ENCODE assay signal across 10 cellular contexts in the genomic region with DNA sequence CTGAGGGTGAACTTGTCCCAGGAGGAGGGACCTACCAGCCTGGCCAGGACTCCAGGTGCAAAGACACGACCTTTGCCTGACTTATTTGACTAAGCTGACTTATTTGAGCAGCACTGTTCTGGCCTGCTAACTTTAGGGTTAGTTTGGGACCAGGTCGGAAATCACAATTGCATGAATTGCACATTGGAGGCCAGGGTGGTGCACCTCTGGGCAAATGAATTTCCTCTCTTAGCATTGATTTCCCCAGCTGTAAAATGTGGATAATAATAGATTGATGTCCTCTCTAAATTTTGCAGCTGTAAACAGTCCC. TPM values are rescaled to one million over a fixed set of nuclear protein-coding genes. Genes with fewer than 3 reads are reported as not detected.
DNase-seq lines count a peak whose midpoint lies in the region; ATAC-seq and TF ChIP-seq lines count a peak whose summit lies in the region.
"Had no signal": no experiment of that assay in that cellular context is flagged by ENCODE, and none has a peak within 500 bp of the region (broad histone marks: within the 10 kb centered on the region; RNA-seq: fewer than 3 reads in every experiment).

No MANE protein-coding gene starts in this region.

- H3K27me3 ChIP-seq in lung (ENCODE audit: control insufficient read depth, insufficient read depth) (no peaks in the 10 kb centered on the region), thyroid gland (no peaks in the 10 kb centered on the region)

- no peaks in the 10 kb centered on the region for H3K9me3 Mint-ChIP-seq in activated T-cell treated with anti-CD3 and anti-CD28 coated beads, Interleukin-2, amount 50 U/mL, for 72 hours
- no peaks in the 10 kb centered on the region for H3K9me3 Mint-ChIP-seq in activated T-helper 17 cell treated with anti-CD3 and anti-CD28 coated beads, Interleukin-2, amount 50 U/mL, for 72 hours

- H3K36me3 Mint-ChIP-seq in activated T-cell treated with anti-CD3 and anti-CD28 coated beads, Interleukin-2, amount 50 U/mL, for 72 hours (ENCODE audit: insufficient read depth in 2 of 2), result no peaks in the 10 kb centered on the region
- H3K36me3 Mint-ChIP-seq in activated T-helper 17 cell treated with anti-CD3 and anti-CD28 coated beads, Interleukin-2, amount 50 U/mL, for 72 hours (ENCODE audit: low read depth), result peaks cover 56% of the 10 kb centered on the region

- 17 to 35% methylated on average over 2 of the region's 2 CpGs for WGBS in lung, 2 donors
- WGBS in thyroid gland, 2 donors, result 63 to 75% methylated on average over 2 of the region's 2 CpGs

- H3K9me3 ChIP-seq in lung (ENCODE audit: control insufficient read depth in 2 of 2, insufficient read depth in 1 of 2, low read length in 1 of 2) (no peaks in the 10 kb centered on the region), thyroid gland (no peaks in the 10 kb centered on the region)

- H3K4me1 ChIP-seq in lung (ENCODE audit: control insufficient read depth in 2 of 2, insufficient read depth in 2 of 2, low read length in 2 of 2) (peaks cover 0 to 7% of the 10 kb centered on the region in 2 donors), thyroid gland (peaks cover 0 to 13% of the 10 kb centered on the region in 2 donors)

- no peaks in the 10 kb centered on the region for H3K27me3 Mint-ChIP-seq in activated T-cell treated with anti-CD3 and anti-CD28 coated beads, Interleukin-2, amount 50 U/mL, for 72 hours (ENCODE audit: low read depth)
- H3K27me3 Mint-ChIP-seq in activated T-helper 17 cell treated with anti-CD3 and anti-CD28 coated beads, Interleukin-2, amount 50 U/mL, for 72 hours, result no peaks in the 10 kb centered on the region

- peak overlapping the region; percentile 87 to 97 for H3K4me3 Mint-ChIP-seq in activated T-cell treated with anti-CD3 and anti-CD28 coated beads, Interleukin-2, amount 50 U/mL, for 72 hours
- H3K4me3 Mint-ChIP-seq in activated T-helper 17 cell treated with anti-CD3 and anti-CD28 coated beads, Interleukin-2, amount 50 U/mL, for 72 hours, result peak overlapping the region; percentile 89

- TF ChIP-seq POLR2A in thyroid gland (IDR thresholded peaks at IDR 0.05), result no peak

- H3K27ac ChIP-seq in lung (ENCODE audit: low read depth in 1 of 2, low read length in 1 of 2) (peak overlapping the region; percentile 5 to 40), thyroid gland (peak overlapping the region in 2 of 3 donors; percentile 74 to 83)

- H3K4me3 ChIP-seq in lung, result no peak overlapping the region
- peak overlapping the region in 1 of 3 donors; percentile 24 for H3K4me3 ChIP-seq in thyroid gland (replicated peaks in 1 of 3)

- H3K36me3 ChIP-seq in lung (ENCODE audit: control insufficient read depth in 2 of 2, insufficient read depth in 2 of 2, low read length in 2 of 2) (peaks cover 0 to 2% of the 10 kb centered on the region in 2 donors), thyroid gland (no peaks in the 10 kb centered on the region)

- H3K27ac Mint-ChIP-seq in activated T-cell treated with anti-CD3 and anti-CD28 coated beads, Interleukin-2, amount 50 U/mL, for 72 hours, result peak overlapping the region; percentile 91
- peak overlapping the region; percentile 73 for H3K27ac Mint-ChIP-seq in activated T-helper 17 cell treated with anti-CD3 and anti-CD28 coated beads, Interleukin-2, amount 50 U/mL, for 72 hours

- peak; percentile 4 to 12 for ATAC-seq in activated T-cell treated with anti-CD3 and anti-CD28 coated beads, Interleukin-2, amount 50 U/mL, for 72 hours (replicated peaks in 1 of 2)
- ATAC-seq in activated T-helper 17 cell treated with anti-CD3 and anti-CD28 coated beads, Interleukin-2, amount 50 U/mL, for 72 hours (replicated peaks), result no peak
- ATAC-seq in lung (ENCODE audit: insufficient read depth, low FRiP score) (no peak), HG03378 (IDR thresholded peaks at IDR 0.05; ENCODE audit: unreplicated experiment) (no peak), GM19455 (IDR thresholded peaks at IDR 0.05; ENCODE audit: unreplicated experiment) (no peak)

- TF ChIP-seq CTCF in lung (IDR thresholded peaks at IDR 0.05; ENCODE audit: control extremely low read depth, extremely low read depth) (no peak), thyroid gland (IDR thresholded peaks at IDR 0.05) (no peak)

- intact Hi-C loops in thyroid gland (cut with DNase I), result no loop called here

- DNase-seq in activated T-cell treated with anti-CD3 and anti-CD28 coated beads, Interleukin-2, amount 50 U/mL, for 72 hours, result no peak
- DNase-seq in activated T-cell treated with anti-CD3 and anti-CD28 coated beads, Interleukin-2, amount 50 U/mL, for 48 hours, result no peak
- DNase-seq in lung (ENCODE audit: low spot score), result no peak
- no peak for DNase-seq in thyroid gland
- DNase-seq in inferior parietal cortex (ENCODE audit: extremely low spot score), result no peak
- DNase-seq: NCI-H510A treated with DMSO at 0.1 percent for 48 hours had no signal

- H3K4me1 Mint-ChIP-seq in activated T-cell treated with anti-CD3 and anti-CD28 coated beads, Interleukin-2, amount 50 U/mL, for 72 hours (ENCODE audit: low read depth), result peaks cover 55% of the 10 kb centered on the region
- H3K4me1 Mint-ChIP-seq in activated T-helper 17 cell treated with anti-CD3 and anti-CD28 coated beads, Interleukin-2, amount 50 U/mL, for 72 hours, result peaks cover 24% of the 10 kb centered on the region

RNA-seq across cellular contexts. Expression of a gene that starts 1.4 kb away (rescaled TPM):
- 10 to 100 TPM; 40.9 to 75.0 TPM for total RNA-seq in activated T-cell treated with anti-CD3 and anti-CD28 coated beads, Interleukin-2, amount 50 U/mL, for 72 hours
- total RNA-seq in activated T-helper 17 cell treated with anti-CD3 and anti-CD28 coated beads, Interleukin-2, amount 50 U/mL, for 72 hours, result 100 to 1,000 TPM; 130 to 154 TPM
- 10 to 100 TPM; 49.8 to 71.3 TPM for total RNA-seq in lung
- 100 to 1,000 TPM in 1 of 2 donors, 10 to 100 TPM in 1; 48.2 to 179 TPM for polyA plus RNA-seq in lung
- total RNA-seq in thyroid gland, result 10 to 100 TPM; 14.1 to 83.0 (median 24.7) TPM

RNA-seq across cellular contexts. Expression of a gene that starts 12.8 kb away (rescaled TPM):
- 1 to 10 TPM; 2.2 to 2.8 TPM for total RNA-seq in activated T-cell treated with anti-CD3 and anti-CD28 coated beads, Interleukin-2, amount 50 U/mL, for 72 hours
- 1 to 10 TPM; 1.8 to 4.8 TPM for total RNA-seq in activated T-helper 17 cell treated with anti-CD3 and anti-CD28 coated beads, Interleukin-2, amount 50 U/mL, for 72 hours
- under 1 TPM in 1 of 2 donors, not detected in 1; 0.74 TPM for total RNA-seq in lung
- polyA plus RNA-seq in lung, result under 1 TPM; 0.13 to 0.37 TPM
- total RNA-seq in thyroid gland, result not detected

RNA-seq across cellular contexts. Expression of a gene that starts 13.0 kb away (rescaled TPM):
- total RNA-seq in activated T-cell treated with anti-CD3 and anti-CD28 coated beads, Interleukin-2, amount 50 U/mL, for 72 hours, result 10 to 100 TPM; 32.4 to 38.4 TPM
- total RNA-seq in activated T-helper 17 cell treated with anti-CD3 and anti-CD28 coated beads, Interleukin-2, amount 50 U/mL, for 72 hours, result 10 to 100 TPM; 42.6 to 48.9 TPM
- total RNA-seq in lung (10 to 100 TPM; 28.5 to 66.9 TPM), thyroid gland (100 to 1,000 TPM in 1 of 4 donors, 10 to 100 TPM in 3; 51.5 to 146 (median 68.3) TPM)
- 10 to 100 TPM; 59.6 to 62.1 TPM for polyA plus RNA-seq in lung

RNA-seq across cellular contexts. Expression of a gene that starts 29.7 kb away (rescaled TPM):
- total RNA-seq in activated T-cell treated with anti-CD3 and anti-CD28 coated beads, Interleukin-2, amount 50 U/mL, for 72 hours, result not detected
- under 1 TPM in 1 of 2 donors, not detected in 1; 0.53 TPM for total RNA-seq in activated T-helper 17 cell treated with anti-CD3 and anti-CD28 coated beads, Interleukin-2, amount 50 U/mL, for 72 hours
- total RNA-seq in lung, result 10 to 100 TPM in 1 of 2 donors, 1 to 10 TPM in 1; 6.4 to 29.1 TPM
- polyA plus RNA-seq in lung, result 10 to 100 TPM; 22.6 to 55.0 TPM
- 100 to 1,000 TPM; 103 to 322 (median 174) TPM for total RNA-seq in thyroid gland
- total RNA-seq: activated CD8-positive, alpha-beta memory T cell treated with anti-CD3 and anti-CD28 coated beads for 36 hours had no signal

RNA-seq across cellular contexts. Expression of a gene that starts 41.6 kb away (rescaled TPM):
- not detected for total RNA-seq in activated T-cell treated with anti-CD3 and anti-CD28 coated beads, Interleukin-2, amount 50 U/mL, for 72 hours
- not detected for total RNA-seq in activated T-helper 17 cell treated with anti-CD3 and anti-CD28 coated beads, Interleukin-2, amount 50 U/mL, for 72 hours
- total RNA-seq in lung, result under 1 TPM; 0.12 to 0.57 TPM
- polyA plus RNA-seq in lung, result under 1 TPM; 0.06 to 0.08 TPM
- total RNA-seq in thyroid gland, result under 1 TPM in 1 of 4 donors, not detected in 3; 0.56 TPM
- total RNA-seq: activated CD8-positive, alpha-beta memory T cell treated with anti-CD3 and anti-CD28 coated beads for 36 hours had no signal

Comparison
In these comparisons a context has a peak if more than half of its experiments do, and no peak if none do; other contexts are left out.
1. ATAC-seq: peak in activated T-cell treated with anti-CD3 and anti-CD28 coated beads, Interleukin-2, amount 50 U/mL, for 72 hours (2 of 2); none in activated T-helper 17 cell treated with anti-CD3 and anti-CD28 coated beads, Interleukin-2, amount 50 U/mL, for 72 hours (single experiment), lung (single experiment), HG03378 (single experiment) and GM19455 (single experiment).